8 cellular contexts compared by ENCODE assay signal in genomic region chr2:17470855-17471641, GRCh38.
A peak's percentile ranks its signal among the peaks of the same experiment; 100 is the strongest.
DNase-seq lines count a peak whose midpoint lies in the region; ATAC-seq and TF ChIP-seq lines count a peak whose summit lies in the region.

No MANE protein-coding gene starts in this region.

- no peaks in the 10 kb centered on the region for H3K36me3 ChIP-seq in iPS DF 6.9 (ENCODE audit: control insufficient read depth, insufficient read depth, low read length)

- DNase-seq in CD1c-positive myeloid dendritic cell (ENCODE audit: extremely low spot score) (peak; percentile 3), iPS DF 6.9 (ENCODE audit: low read depth, low spot score) (peak; percentile 48), NCI-H524 treated with DMSO at 0.1 percent for 48 hours (lab: John Stamatoyannopoulos, UW) (no peak)
- DNase-seq in stimulated activated CD4-positive, alpha-beta T cell treated with anti-CD3 and anti-CD28 coated beads, Interleukin-4, amount 100 ng/mL, for 1 hour: no peak
- DNase-seq in activated CD4-positive, alpha-beta T cell treated with anti-CD3 and anti-CD28 coated beads for 48 hours: no peak

- H3K4me3 ChIP-seq in iPS DF 6.9 (ENCODE audit: low read length): no peak overlapping the region

- no peaks in the 10 kb centered on the region for H3K4me1 ChIP-seq in iPS DF 6.9 (ENCODE audit: control insufficient read depth, insufficient read depth, low read length)

- WGBS in iPS DF 6.9 (ENCODE audit: insufficient coverage, insufficient read length): no CpG with 5 or more reads among the region's 6 CpGs

- H3K27me3 ChIP-seq in iPS DF 6.9 (ENCODE audit: control insufficient read depth, insufficient read depth, low read length): no peaks in the 10 kb centered on the region

- H3K9me3 ChIP-seq in iPS DF 6.9 (ENCODE audit: control insufficient read depth, insufficient read depth, low read length): no peaks in the 10 kb centered on the region

- ATAC-seq in HG03469 (IDR thresholded peaks at IDR 0.05; ENCODE audit: unreplicated experiment) (peak; percentile 52), SK-N-SH treated with all-trans-retinoic acid at 6 μM for 48 hours (peak; percentile 55), HG03175 (IDR thresholded peaks at IDR 0.05; ENCODE audit: unreplicated experiment) (no peak)

- H3K27ac ChIP-seq in iPS DF 6.9 (ENCODE audit: low read length): no peak overlapping the region

TF ChIP-seq in SK-N-SH treated with all-trans-retinoic acid at 6 μM for 48 hours, 23 proteins besides CTCF, POLR2A, EP300 and RAD21:
- TF ChIP-seq, protein P1, sequence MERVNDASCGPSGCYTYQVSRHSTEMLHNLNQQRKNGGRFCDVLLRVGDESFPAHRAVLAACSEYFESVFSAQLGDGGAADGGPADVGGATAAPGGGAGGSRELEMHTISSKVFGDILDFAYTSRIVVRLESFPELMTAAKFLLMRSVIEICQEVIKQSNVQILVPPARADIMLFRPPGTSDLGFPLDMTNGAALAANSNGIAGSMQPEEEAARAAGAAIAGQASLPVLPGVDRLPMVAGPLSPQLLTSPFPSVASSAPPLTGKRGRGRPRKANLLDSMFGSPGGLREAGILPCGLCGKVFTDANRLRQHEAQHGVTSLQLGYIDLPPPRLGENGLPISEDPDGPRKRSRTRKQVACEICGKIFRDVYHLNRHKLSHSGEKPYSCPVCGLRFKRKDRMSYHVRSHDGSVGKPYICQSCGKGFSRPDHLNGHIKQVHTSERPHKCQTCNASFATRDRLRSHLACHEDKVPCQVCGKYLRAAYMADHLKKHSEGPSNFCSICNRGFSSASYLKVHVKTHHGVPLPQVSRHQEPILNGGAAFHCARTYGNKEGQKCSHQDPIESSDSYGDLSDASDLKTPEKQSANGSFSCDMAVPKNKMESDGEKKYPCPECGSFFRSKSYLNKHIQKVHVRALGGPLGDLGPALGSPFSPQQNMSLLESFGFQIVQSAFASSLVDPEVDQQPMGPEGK (CRISPR knock-in tag; IDR thresholded peaks at IDR 0.05; ENCODE audit: borderline replicate concordance): no peak
- no peak for TF ChIP-seq ZNF70 (CRISPR knock-in tag; IDR thresholded peaks at IDR 0.05)
- TF ChIP-seq BACH2 (CRISPR knock-in tag; IDR thresholded peaks at IDR 0.05; ENCODE audit: borderline replicate concordance): no peak
- no peak for TF ChIP-seq RARB (CRISPR knock-in tag; IDR thresholded peaks at IDR 0.05)
- TF ChIP-seq ZC3H10 (CRISPR knock-in tag; IDR thresholded peaks at IDR 0.05): no peak
- no peak for TF ChIP-seq ZFP30 (CRISPR knock-in tag; IDR thresholded peaks at IDR 0.05)
- TF ChIP-seq ARNTL (CRISPR knock-in tag; IDR thresholded peaks at IDR 0.05; ENCODE audit: borderline replicate concordance, low read depth): no peak
- no peak for TF ChIP-seq TOX (CRISPR knock-in tag; IDR thresholded peaks at IDR 0.05; ENCODE audit: borderline replicate concordance)
- TF ChIP-seq, protein P2, sequence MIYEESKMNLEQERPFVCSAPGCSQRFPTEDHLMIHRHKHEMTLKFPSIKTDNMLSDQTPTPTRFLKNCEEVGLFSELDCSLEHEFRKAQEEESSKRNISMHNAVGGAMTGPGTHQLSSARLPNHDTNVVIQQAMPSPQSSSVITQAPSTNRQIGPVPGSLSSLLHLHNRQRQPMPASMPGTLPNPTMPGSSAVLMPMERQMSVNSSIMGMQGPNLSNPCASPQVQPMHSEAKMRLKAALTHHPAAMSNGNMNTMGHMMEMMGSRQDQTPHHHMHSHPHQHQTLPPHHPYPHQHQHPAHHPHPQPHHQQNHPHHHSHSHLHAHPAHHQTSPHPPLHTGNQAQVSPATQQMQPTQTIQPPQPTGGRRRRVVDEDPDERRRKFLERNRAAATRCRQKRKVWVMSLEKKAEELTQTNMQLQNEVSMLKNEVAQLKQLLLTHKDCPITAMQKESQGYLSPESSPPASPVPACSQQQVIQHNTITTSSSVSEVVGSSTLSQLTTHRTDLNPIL (CRISPR knock-in tag; IDR thresholded peaks at IDR 0.05; ENCODE audit: low read depth): no peak
- TF ChIP-seq TCF4 (CRISPR knock-in tag; IDR thresholded peaks at IDR 0.05; ENCODE audit: borderline replicate concordance): no peak
- TF ChIP-seq GLIS3 (CRISPR knock-in tag; IDR thresholded peaks at IDR 0.05): no peak
- TF ChIP-seq OSR1 (CRISPR knock-in tag; IDR thresholded peaks at IDR 0.05): no peak
- TF ChIP-seq PPARA (CRISPR knock-in tag; IDR thresholded peaks at IDR 0.05; ENCODE audit: borderline replicate concordance): no peak
- no peak for TF ChIP-seq ZNF8 (CRISPR knock-in tag; IDR thresholded peaks at IDR 0.05)
- TF ChIP-seq, protein P3, sequence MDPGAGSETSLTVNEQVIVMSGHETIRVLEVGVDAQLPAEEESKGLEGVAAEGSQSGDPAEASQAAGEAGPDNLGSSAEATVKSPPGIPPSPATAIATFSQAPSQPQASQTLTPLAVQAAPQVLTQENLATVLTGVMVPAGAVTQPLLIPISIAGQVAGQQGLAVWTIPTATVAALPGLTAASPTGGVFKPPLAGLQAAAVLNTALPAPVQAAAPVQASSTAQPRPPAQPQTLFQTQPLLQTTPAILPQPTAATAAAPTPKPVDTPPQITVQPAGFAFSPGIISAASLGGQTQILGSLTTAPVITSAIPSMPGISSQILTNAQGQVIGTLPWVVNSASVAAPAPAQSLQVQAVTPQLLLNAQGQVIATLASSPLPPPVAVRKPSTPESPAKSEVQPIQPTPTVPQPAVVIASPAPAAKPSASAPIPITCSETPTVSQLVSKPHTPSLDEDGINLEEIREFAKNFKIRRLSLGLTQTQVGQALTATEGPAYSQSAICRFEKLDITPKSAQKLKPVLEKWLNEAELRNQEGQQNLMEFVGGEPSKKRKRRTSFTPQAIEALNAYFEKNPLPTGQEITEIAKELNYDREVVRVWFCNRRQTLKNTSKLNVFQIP (CRISPR knock-in tag; IDR thresholded peaks at IDR 0.05; ENCODE audit: borderline replicate concordance, low read depth): no peak
TF ChIP-seq in SK-N-SH treated with all-trans-retinoic acid at 6 μM for 48 hours: peak in this region for 0.

Comparison
In these comparisons a context has a peak if more than half of its experiments do, and no peak if none do; other contexts are left out.
1. DNase-seq: peak in CD1c-positive myeloid dendritic cell (single experiment) and iPS DF 6.9 (single experiment); none in NCI-H524 treated with DMSO at 0.1 percent for 48 hours (single experiment), stimulated activated CD4-positive, alpha-beta T cell treated with anti-CD3 and anti-CD28 coated beads, Interleukin-4, amount 100 ng/mL, for 1 hour (single experiment) and activated CD4-positive, alpha-beta T cell treated with anti-CD3 and anti-CD28 coated beads for 48 hours (single experiment).